Comparison of ENCODE assay signal across 1 cellular context in genomic region chr1:7783826-7784491, GRCh38.
TF ChIP-seq lines count a peak whose summit lies in the region.

Gene PER3 (plus strand): TSS chr1:7784291. CDS start chr1:7784878, 587 bp downstream.

TF ChIP-seq in HEK293, 187 proteins besides CTCF, POLR2A, EP300 and RAD21 (continued from another document):
- 0 out of 2 replicates have a peak, but pooled peaks have one; percentile 71 for TF ChIP-seq HOXC10 (CRISPR knock-in tag; IDR thresholded peaks at IDR 0.05)
- TF ChIP-seq PATZ1 (tag by site-specific recombination; IDR thresholded peaks at IDR 0.05): 0 out of 2 replicates have a peak, but pooled peaks have one; percentile 37
- peak; percentile 92 for TF ChIP-seq SP3 (tag by site-specific recombination; IDR thresholded peaks at IDR 0.05)
- TF ChIP-seq GLIS2 (tag by site-specific recombination; IDR thresholded peaks at IDR 0.05): peak; percentile 82
- TF ChIP-seq ZNF416 (tag by site-specific recombination; IDR thresholded peaks at IDR 0.05): no peak
- TF ChIP-seq, protein P1, sequence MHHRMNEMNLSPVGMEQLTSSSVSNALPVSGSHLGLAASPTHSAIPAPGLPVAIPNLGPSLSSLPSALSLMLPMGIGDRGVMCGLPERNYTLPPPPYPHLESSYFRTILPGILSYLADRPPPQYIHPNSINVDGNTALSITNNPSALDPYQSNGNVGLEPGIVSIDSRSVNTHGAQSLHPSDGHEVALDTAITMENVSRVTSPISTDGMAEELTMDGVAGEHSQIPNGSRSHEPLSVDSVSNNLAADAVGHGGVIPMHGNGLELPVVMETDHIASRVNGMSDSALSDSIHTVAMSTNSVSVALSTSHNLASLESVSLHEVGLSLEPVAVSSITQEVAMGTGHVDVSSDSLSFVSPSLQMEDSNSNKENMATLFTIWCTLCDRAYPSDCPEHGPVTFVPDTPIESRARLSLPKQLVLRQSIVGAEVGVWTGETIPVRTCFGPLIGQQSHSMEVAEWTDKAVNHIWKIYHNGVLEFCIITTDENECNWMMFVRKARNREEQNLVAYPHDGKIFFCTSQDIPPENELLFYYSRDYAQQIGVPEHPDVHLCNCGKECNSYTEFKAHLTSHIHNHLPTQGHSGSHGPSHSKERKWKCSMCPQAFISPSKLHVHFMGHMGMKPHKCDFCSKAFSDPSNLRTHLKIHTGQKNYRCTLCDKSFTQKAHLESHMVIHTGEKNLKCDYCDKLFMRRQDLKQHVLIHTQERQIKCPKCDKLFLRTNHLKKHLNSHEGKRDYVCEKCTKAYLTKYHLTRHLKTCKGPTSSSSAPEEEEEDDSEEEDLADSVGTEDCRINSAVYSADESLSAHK (tag by site-specific recombination; IDR thresholded peaks at IDR 0.05): no peak
- TF ChIP-seq REST (tag by site-specific recombination; IDR thresholded peaks at IDR 0.05): no peak
- peak; percentile 69 for TF ChIP-seq GLIS1 (tag by site-specific recombination; IDR thresholded peaks at IDR 0.05)
- TF ChIP-seq ZNF561 (tag by site-specific recombination; IDR thresholded peaks at IDR 0.05; ENCODE audit: borderline replicate concordance): peak; percentile 69; the same call in 1 of the 2 replicates
